In genomic region chr21:44090332-44090731, GRCh38 we compare ENCODE assay signal across 10 cellular contexts. TPM values are rescaled to one million over a fixed set of nuclear protein-coding genes. Genes with fewer than 3 reads are reported as not detected.
DNase-seq lines count a peak whose midpoint lies in the region; ATAC-seq and TF ChIP-seq lines count a peak whose summit lies in the region.
"Had no signal": no experiment of that assay in that cellular context is flagged by ENCODE, and none has a peak within 500 bp of the region (broad histone marks: within the 10 kb centered on the region; RNA-seq: fewer than 3 reads in every experiment).

No MANE protein-coding gene starts in this region.

- DNase-seq in activated CD4-positive, alpha-beta T cell treated with anti-CD3 and anti-CD28 coated beads, Interleukin-2, amount 10 ng/mL, durations not matched to agents 24 days and 14 days = peak; percentile 65
- DNase-seq in activated CD4-positive, alpha-beta T cell treated with anti-CD3 and anti-CD28 coated beads for 1 hour = no peak
- no peak for DNase-seq in activated T-helper 1 cell treated with anti-CD3 and anti-CD28 coated beads, Interleukin-12 subunit alpha, Interleukin-12 subunit beta, Interleukin-2, Interleukin-4 antibody, amounts not matched to agents 30 ng/mL and 10 ng/mL and 1 ng/mL, durations not matched to agents 14 hours and 24 hours and 36 hours (ENCODE audit: low spot score)
- peak; percentile 12 to 78 for DNase-seq in lower leg skin (ENCODE audit: low spot score in 2 of 2)
- no peak for DNase-seq in occipital lobe (lab: John Stamatoyannopoulos, UW)
- DNase-seq: NCI-H226 had no signal

- H3K27me3 Mint-ChIP-seq in activated CD4-positive, alpha-beta T cell treated with anti-CD3 and anti-CD28 coated beads, Interleukin-2, amount 10 ng/mL, durations not matched to agents 24 days and 14 days = no peaks in the 10 kb centered on the region
- no peaks in the 10 kb centered on the region for H3K27me3 Mint-ChIP-seq in activated T-helper 1 cell treated with anti-CD3 and anti-CD28 coated beads, Interleukin-12 subunit alpha, Interleukin-12 subunit beta, Interleukin-2, Interleukin-4 antibody, amounts not matched to agents 30 ng/mL and 10 ng/mL and 1 ng/mL, durations not matched to agents 14 hours and 24 hours and 36 hours (ENCODE audit: insufficient read depth)

- no peak overlapping the region for H3K4me3 ChIP-seq in lower leg skin (ENCODE audit: low read depth, poor library complexity, severe bottlenecking)
- H3K4me3 ChIP-seq: ascending aorta had no signal

- peak overlapping the region; percentile 73 for H3K4me3 Mint-ChIP-seq in activated CD4-positive, alpha-beta T cell treated with anti-CD3 and anti-CD28 coated beads, Interleukin-2, amount 10 ng/mL, durations not matched to agents 24 days and 14 days
- peak overlapping the region; percentile 66 for H3K4me3 Mint-ChIP-seq in activated T-helper 1 cell treated with anti-CD3 and anti-CD28 coated beads, Interleukin-12 subunit alpha, Interleukin-12 subunit beta, Interleukin-2, Interleukin-4 antibody, amounts not matched to agents 30 ng/mL and 10 ng/mL and 1 ng/mL, durations not matched to agents 14 hours and 24 hours and 36 hours

- peak overlapping the region; percentile 100 for H3K27ac ChIP-seq in temporal lobe (ENCODE audit: low read depth, low read length)
- H3K27ac ChIP-seq: ascending aorta had no signal

- peaks cover 52% of the 10 kb centered on the region for H3K4me1 Mint-ChIP-seq in activated CD4-positive, alpha-beta T cell treated with anti-CD3 and anti-CD28 coated beads, Interleukin-2, amount 10 ng/mL, durations not matched to agents 24 days and 14 days
- peaks cover 55% of the 10 kb centered on the region for H3K4me1 Mint-ChIP-seq in activated T-helper 1 cell treated with anti-CD3 and anti-CD28 coated beads, Interleukin-12 subunit alpha, Interleukin-12 subunit beta, Interleukin-2, Interleukin-4 antibody, amounts not matched to agents 30 ng/mL and 10 ng/mL and 1 ng/mL, durations not matched to agents 14 hours and 24 hours and 36 hours (ENCODE audit: low read depth)

- intact Hi-C loops in activated CD4-positive, alpha-beta T cell treated with anti-CD3 and anti-CD28 coated beads, Interleukin-2, amount 10 ng/mL, durations not matched to agents 24 days and 14 days (cut with micrococcal nuclease) = no loop called here
- intact Hi-C loops in activated T-helper 1 cell treated with anti-CD3 and anti-CD28 coated beads, Interleukin-12 subunit alpha, Interleukin-12 subunit beta, Interleukin-2, Interleukin-4 antibody, amounts not matched to agents 30 ng/mL and 10 ng/mL and 1 ng/mL, durations not matched to agents 14 hours and 24 hours and 36 hours (cut with micrococcal nuclease) = no loop called here
- intact Hi-C loops in lower leg skin (cut with DNase I; ENCODE audit: low total_unique reads) = no loop called here

- H3K36me3 Mint-ChIP-seq in activated CD4-positive, alpha-beta T cell treated with anti-CD3 and anti-CD28 coated beads, Interleukin-2, amount 10 ng/mL, durations not matched to agents 24 days and 14 days (ENCODE audit: low read depth) = peaks cover 73% of the 10 kb centered on the region
- peaks cover 64% of the 10 kb centered on the region for H3K36me3 Mint-ChIP-seq in activated T-helper 1 cell treated with anti-CD3 and anti-CD28 coated beads, Interleukin-12 subunit alpha, Interleukin-12 subunit beta, Interleukin-2, Interleukin-4 antibody, amounts not matched to agents 30 ng/mL and 10 ng/mL and 1 ng/mL, durations not matched to agents 14 hours and 24 hours and 36 hours (ENCODE audit: low read depth)

- TF ChIP-seq POLR2A in lower leg skin (IDR thresholded peaks at IDR 0.05) = no peak

- no peak for TF ChIP-seq CTCF in lower leg skin (IDR thresholded peaks at IDR 0.05)

- no peak for ATAC-seq in GM21381 (IDR thresholded peaks at IDR 0.05; ENCODE audit: unreplicated experiment)
- ATAC-seq in HG02981 (IDR thresholded peaks at IDR 0.05; ENCODE audit: unreplicated experiment) = no peak

- WGBS in lower leg skin, 2 donors = 86 to 91% methylated on average over 6 to 8 of the region's 8 CpGs

- H3K9me3 Mint-ChIP-seq in activated CD4-positive, alpha-beta T cell treated with anti-CD3 and anti-CD28 coated beads, Interleukin-2, amount 10 ng/mL, durations not matched to agents 24 days and 14 days = no peaks in the 10 kb centered on the region
- H3K9me3 Mint-ChIP-seq in activated T-helper 1 cell treated with anti-CD3 and anti-CD28 coated beads, Interleukin-12 subunit alpha, Interleukin-12 subunit beta, Interleukin-2, Interleukin-4 antibody, amounts not matched to agents 30 ng/mL and 10 ng/mL and 1 ng/mL, durations not matched to agents 14 hours and 24 hours and 36 hours = no peaks in the 10 kb centered on the region

- H3K27ac Mint-ChIP-seq in activated CD4-positive, alpha-beta T cell treated with anti-CD3 and anti-CD28 coated beads, Interleukin-2, amount 10 ng/mL, durations not matched to agents 24 days and 14 days = peak overlapping the region; percentile 81
- H3K27ac Mint-ChIP-seq in activated T-helper 1 cell treated with anti-CD3 and anti-CD28 coated beads, Interleukin-12 subunit alpha, Interleukin-12 subunit beta, Interleukin-2, Interleukin-4 antibody, amounts not matched to agents 30 ng/mL and 10 ng/mL and 1 ng/mL, durations not matched to agents 14 hours and 24 hours and 36 hours = peak overlapping the region; percentile 87

RNA-seq across cellular contexts. Expression of gene PWP2, which starts 16.9 kb away (rescaled TPM):
- total RNA-seq in activated CD4-positive, alpha-beta T cell treated with anti-CD3 and anti-CD28 coated beads, Interleukin-2, amount 10 ng/mL, durations not matched to agents 24 days and 14 days = 10.0 and 16.5 TPM in 2 replicates
- total RNA-seq in activated T-helper 1 cell treated with anti-CD3 and anti-CD28 coated beads, Interleukin-12 subunit alpha, Interleukin-12 subunit beta, Interleukin-2, Interleukin-4 antibody, amounts not matched to agents 30 ng/mL and 10 ng/mL and 1 ng/mL, durations not matched to agents 14 hours and 24 hours and 36 hours = 11.9 and 15.1 TPM in 2 replicates
- 10 to 100 TPM in 3 of 4 donors, 1 to 10 TPM in 1; 3.0 to 21.6 (median 13.2) TPM for total RNA-seq in lower leg skin
- total RNA-seq in temporal lobe = 9.6 TPM
- total RNA-seq in occipital lobe = 16.5 TPM

RNA-seq across cellular contexts. Expression of gene GATD3, which starts 43.2 kb away (rescaled TPM):
- total RNA-seq in activated CD4-positive, alpha-beta T cell treated with anti-CD3 and anti-CD28 coated beads, Interleukin-2, amount 10 ng/mL, durations not matched to agents 24 days and 14 days = 13.1 and 15.0 TPM in 2 replicates
- total RNA-seq in activated T-helper 1 cell treated with anti-CD3 and anti-CD28 coated beads, Interleukin-12 subunit alpha, Interleukin-12 subunit beta, Interleukin-2, Interleukin-4 antibody, amounts not matched to agents 30 ng/mL and 10 ng/mL and 1 ng/mL, durations not matched to agents 14 hours and 24 hours and 36 hours = 9.5 and 13.8 TPM in 2 replicates
- total RNA-seq in lower leg skin (10 to 100 TPM in 1 of 4 donors, 1 to 10 TPM in 3; 2.5 to 43.5 (median 4.5) TPM), temporal lobe (20.7 TPM), occipital lobe (31.0 TPM)
- total RNA-seq: ascending aorta had no signal

Comparison
In these comparisons a context has a peak if more than half of its experiments do, and no peak if none do; other contexts are left out.
1. DNase-seq: peak in activated CD4-positive, alpha-beta T cell treated with anti-CD3 and anti-CD28 coated beads, Interleukin-2, amount 10 ng/mL, durations not matched to agents 24 days and 14 days (single experiment) and lower leg skin (2 of 2); none in activated CD4-positive, alpha-beta T cell treated with anti-CD3 and anti-CD28 coated beads for 1 hour (single experiment), activated T-helper 1 cell treated with anti-CD3 and anti-CD28 coated beads, Interleukin-12 subunit alpha, Interleukin-12 subunit beta, Interleukin-2, Interleukin-4 antibody, amounts not matched to agents 30 ng/mL and 10 ng/mL and 1 ng/mL, durations not matched to agents 14 hours and 24 hours and 36 hours (single experiment) and occipital lobe (single experiment).